20 cellular contexts compared by ENCODE assay signal in the genomic region with DNA sequence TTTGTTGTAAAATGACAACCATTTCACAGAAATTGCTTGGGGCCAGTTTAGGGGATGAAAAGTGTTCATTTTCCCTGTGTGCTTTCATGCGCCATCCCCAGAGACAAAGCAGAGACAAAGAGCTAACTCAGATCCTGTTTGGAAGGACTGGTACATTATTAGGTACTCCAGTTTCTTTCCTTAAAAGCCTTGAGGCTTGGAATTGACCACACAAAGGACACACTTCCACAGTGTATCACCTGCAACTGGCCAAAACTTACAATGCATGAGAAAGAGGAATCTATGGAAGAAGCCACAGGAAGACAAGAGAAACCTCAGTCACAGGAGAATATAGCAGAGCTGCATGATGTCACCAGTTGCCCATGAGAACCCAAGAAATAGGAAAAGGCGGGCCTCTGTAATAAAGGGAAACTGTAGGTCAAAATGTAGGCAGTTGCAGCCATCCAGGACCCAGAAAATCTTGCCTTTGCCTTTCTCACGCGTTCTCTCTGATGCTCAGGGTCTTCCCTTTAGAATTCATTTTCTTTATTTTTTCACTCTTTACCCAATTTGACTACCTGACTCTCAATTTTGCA.
DNase-seq lines count a peak whose midpoint lies in the region; ATAC-seq, FAIRE-seq and TF ChIP-seq lines count a peak whose summit lies in the region.
"Had no signal": no experiment of that assay in that cellular context is flagged by ENCODE, and none has a peak within 500 bp of the region (broad histone marks: within the 10 kb centered on the region; RNA-seq: fewer than 3 reads in every experiment).

No MANE protein-coding gene starts in this region.

- H3T11ph ChIP-seq in H9 (ENCODE audit: low read length) = no peak overlapping the region

- H3K23me2 ChIP-seq in H9 (ENCODE audit: insufficient read length, low read depth, low read length, poor library complexity, severe bottlenecking) = no peaks in the 10 kb centered on the region

- no peak overlapping the region for H2AK5ac ChIP-seq in H9 (ENCODE audit: insufficient read length, low read length)

- FAIRE-seq in HTR-8/SVneo (lab: Jason Lieb, UNC) = no peak
- FAIRE-seq: G401.6 had no signal

- H3K27ac Mint-ChIP-seq in H9 = peak overlapping the region in 2 of 3 experiments; percentile 0 to 10; a peak in 1 of 7 replicates
- peak overlapping the region; percentile 87 for H3K27ac Mint-ChIP-seq in neural crest cell (ENCODE audit: unreplicated experiment)
- no peak overlapping the region for H3K27ac Mint-ChIP-seq in CD4-positive, alpha-beta T cell
- H3K27ac Mint-ChIP-seq: T-helper 2 cell treated with Interferon-gamma antibody and Interleukin-4, amounts not matched to agents 5 μg/mL and 100 μg/mL, for 36 hours had no signal

- no peak for DNase-seq in H9
- peak; percentile 69 for DNase-seq in MV-4-11 (lab: John Stamatoyannopoulos, UW)
- peak; percentile 19 for DNase-seq in SKM-1 (lab: John Stamatoyannopoulos, UW; ENCODE audit: unreplicated experiment)
- no peak for DNase-seq in neural crest cell (ENCODE audit: low read depth, low spot score)
- no peak for DNase-seq in CD4-positive, alpha-beta T cell
- no peak for DNase-seq in NCI-H446 (lab: John Stamatoyannopoulos, UW)
- DNase-seq in HTR-8/SVneo (ENCODE audit: insufficient read length, low spot score) = no peak
- no peak for DNase-seq in colonic mucosa
- DNase-seq: ACHN, DMS79 treated with DMSO at 0.1 percent for 48 hours, H7, NCI-H1417 treated with DMSO at 0.1 percent for 48 hours, NCI-H2029, NCI-H524, PC-9, SJCRH30, SW 1271 had no signal

- POLR2A ChIA-PET in CD4-positive, alpha-beta T cell (lab: Charles Lee) = no interaction called here

- H4K5ac ChIP-seq in H9 (ENCODE audit: insufficient read length, low read depth, low read length) = no peak overlapping the region

- CTCF ChIA-PET in CD4-positive, alpha-beta T cell (lab: Charles Lee) = no interaction called here

- H3K14ac ChIP-seq in H9 (ENCODE audit: insufficient read depth, low read length) = no peak overlapping the region

- H3K18ac ChIP-seq in H9 (ENCODE audit: insufficient read length, low read depth, low read length) = no peak overlapping the region

- WGBS in H9 (ENCODE audit: extremely low coverage, insufficient read length, low lambda C conversion rate) = no CpG with 5 or more reads among the region's 4 CpGs

- H3K4me3 Mint-ChIP-seq in H9 (no peak overlapping the region), neural crest cell (no peak overlapping the region)
- no peak overlapping the region for H3K4me3 Mint-ChIP-seq in CD4-positive, alpha-beta T cell
- H3K4me3 Mint-ChIP-seq: T-helper 2 cell treated with Interferon-gamma antibody and Interleukin-4, amounts not matched to agents 5 μg/mL and 100 μg/mL, for 36 hours had no signal

- H2BK5ac ChIP-seq in H9 (ENCODE audit: insufficient read length, low read length) = no peak overlapping the region

- H3K36me3 ChIP-seq in colonic mucosa = no peaks in the 10 kb centered on the region
- H3K36me3 ChIP-seq: SJCRH30 had no signal

- no peak overlapping the region for H3K4me2 ChIP-seq in H9 (ENCODE audit: insufficient read depth, insufficient read length, low read length)
- H3K4me2 ChIP-seq: PC-9 had no signal

- intact Hi-C loops in CD4-positive, alpha-beta T cell (cut with DNase I, micrococcal nuclease) = no loop called here
- intact Hi-C loops in colonic mucosa (cut with DNase I) = no loop called here

- no peak overlapping the region for H3K27ac ChIP-seq in H9 (ENCODE audit: insufficient read length, low read depth, low read length)
- no peak overlapping the region for H3K27ac ChIP-seq in CD4-positive, alpha-beta T cell (ENCODE audit: low read depth, low read length)
- H3K27ac ChIP-seq in colonic mucosa = no peak overlapping the region
- H3K27ac ChIP-seq: C4-2B, PC-9, SJCRH30 had no signal

- no peak overlapping the region for H2BK120ac ChIP-seq in H9 (ENCODE audit: low read depth, low read length, poor library complexity, severe bottlenecking)

- no peak overlapping the region for H3K9ac ChIP-seq in H9 (ENCODE audit: extremely low read depth, insufficient read length, low read length)
- no peak overlapping the region for H3K9ac ChIP-seq in colonic mucosa (ENCODE audit: low read depth in 2 of 2, low read length in 2 of 2)

- no peak overlapping the region for H3K4ac ChIP-seq in H9 (ENCODE audit: low read depth, low read length)

- H2BK15ac ChIP-seq in H9 (ENCODE audit: low read depth, low read length) = no peak overlapping the region

- no peaks in the 10 kb centered on the region for H4K20me1 ChIP-seq in H9 (ENCODE audit: control insufficient read depth, insufficient read depth, insufficient read length)

- no peak overlapping the region for H4K8ac ChIP-seq in H9 (replicated peaks; ENCODE audit: insufficient read length, low read depth, low read length)

- H3K56ac ChIP-seq in H9 (ENCODE audit: insufficient read length, low read depth, low read length) = no peak overlapping the region

- H3K9me3 Mint-ChIP-seq in H9 (peaks cover 0 to 4% of the 10 kb centered on the region in 2 experiments; a peak in 2 of 5 replicates), neural crest cell (peaks cover 4% of the 10 kb centered on the region)
- H3K9me3 Mint-ChIP-seq in CD4-positive, alpha-beta T cell = peaks cover 3% of the 10 kb centered on the region

- peak overlapping the region; percentile 2 for H2AFZ ChIP-seq in H9 (ENCODE audit: low read length)
- H2AFZ ChIP-seq: PC-9 had no signal

- no peaks in the 10 kb centered on the region for H3K27me3 Mint-ChIP-seq in H9 (ENCODE audit: low read depth)
- H3K27me3 Mint-ChIP-seq in neural crest cell (ENCODE audit: low read depth) = no peaks in the 10 kb centered on the region
- H3K27me3 Mint-ChIP-seq in CD4-positive, alpha-beta T cell = no peaks in the 10 kb centered on the region

- no peaks in the 10 kb centered on the region for H3K79me2 ChIP-seq in H9 (ENCODE audit: insufficient read depth, low read length)

- no peaks in the 10 kb centered on the region for H3K36me3 Mint-ChIP-seq in H9 (ENCODE audit: insufficient read depth in 1 of 3, low read depth in 3 of 3)
- no peaks in the 10 kb centered on the region for H3K36me3 Mint-ChIP-seq in neural crest cell (ENCODE audit: low read depth)
- H3K36me3 Mint-ChIP-seq in CD4-positive, alpha-beta T cell (ENCODE audit: low read depth) = no peaks in the 10 kb centered on the region

- no peak overlapping the region for H3K4me3 ChIP-seq in colonic mucosa
- H3K4me3 ChIP-seq: PC-9, SJCRH30 had no signal

- ATAC-seq in CD4-positive, alpha-beta T cell (ENCODE audit: poor library complexity) = no peak

- TF ChIP-seq CTCF in H9 (conservative IDR thresholded peaks at IDR 0.05) = no peak
- no peak for TF ChIP-seq CTCF in neural crest cell (conservative IDR thresholded peaks at IDR 0.05)
- no peak for TF ChIP-seq CTCF in CD4-positive, alpha-beta T cell (IDR thresholded peaks at IDR 0.05)
- TF ChIP-seq CTCF in colonic mucosa (IDR thresholded peaks at IDR 0.05) = no peak

- H3K79me1 ChIP-seq in H9 (ENCODE audit: insufficient read depth, low read depth, low read length, poor library complexity, severe bottlenecking) = no peaks in the 10 kb centered on the region

- H4K91ac ChIP-seq in H9 (ENCODE audit: insufficient read length, low read depth, low read length) = no peak overlapping the region

- no peak overlapping the region for H2BK20ac ChIP-seq in H9 (ENCODE audit: low read depth, low read length, poor library complexity, severe bottlenecking)

- H2BK12ac ChIP-seq in H9 (ENCODE audit: insufficient read length, low read depth, low read length) = no peak overlapping the region

- H3K9me3 ChIP-seq in H9 (ENCODE audit: control insufficient read depth, low read depth, low read length) (no peaks in the 10 kb centered on the region), colonic mucosa (no peaks in the 10 kb centered on the region)
- no peaks in the 10 kb centered on the region for H3K9me3 ChIP-seq in CD4-positive, alpha-beta T cell (ENCODE audit: control insufficient read depth, low read length)
- H3K9me3 ChIP-seq: SJCRH30 had no signal

- H3K4me1 ChIP-seq in H9 (ENCODE audit: insufficient read depth, low read length) = peaks cover 6% of the 10 kb centered on the region; the same call in 1 of the 2 replicates
- H3K4me1 ChIP-seq in colonic mucosa = no peaks in the 10 kb centered on the region
- H3K4me1 ChIP-seq: SJCRH30 had no signal

- no peaks in the 10 kb centered on the region for H3K27me3 ChIP-seq in H9 (ENCODE audit: insufficient read depth, low read length)
- no peaks in the 10 kb centered on the region for H3K27me3 ChIP-seq in CD4-positive, alpha-beta T cell (ENCODE audit: control insufficient read depth, insufficient read depth, low read length)
- no peaks in the 10 kb centered on the region for H3K27me3 ChIP-seq in colonic mucosa
- H3K27me3 ChIP-seq: SJCRH30 had no signal

- H3K4me1 Mint-ChIP-seq in H9 (peaks cover 20 to 23% of the 10 kb centered on the region in 2 experiments), neural crest cell (peaks cover 17% of the 10 kb centered on the region)
- H3K4me1 Mint-ChIP-seq in CD4-positive, alpha-beta T cell (ENCODE audit: low read depth) = no peaks in the 10 kb centered on the region

- no peak overlapping the region for H3K23ac ChIP-seq in H9 (ENCODE audit: insufficient read length, low read depth, low read length)

Comparison
In these comparisons a context has a peak if more than half of its experiments do, and no peak if none do; other contexts are left out.
1. DNase-seq: peak in MV-4-11 (single experiment) and SKM-1 (single experiment); none in H9 (single experiment), neural crest cell (single experiment), CD4-positive, alpha-beta T cell (0 of 10), NCI-H446 (0 of 2), HTR-8/SVneo (single experiment) and colonic mucosa (single experiment).